4 cellular contexts compared by ENCODE assay signal in genomic region chr20:693786-694185, GRCh38. TPM values are rescaled to one million over a fixed set of nuclear protein-coding genes. Genes with fewer than 3 reads are reported as not detected.
"Had no signal": no experiment of that assay in that cellular context is flagged by ENCODE, and none has a peak within 500 bp of the region (broad histone marks: within the 10 kb centered on the region; RNA-seq: fewer than 3 reads in every experiment).

No MANE protein-coding gene starts in this region.

RNA-seq across cellular contexts. Expression of gene SCRT2, which starts 18.2 kb away (rescaled TPM):
- total RNA-seq: H9, HT-29, IMR-90 had no signal
- polyA plus RNA-seq: GM23338, IMR-90 had no signal
